In the genomic region with DNA sequence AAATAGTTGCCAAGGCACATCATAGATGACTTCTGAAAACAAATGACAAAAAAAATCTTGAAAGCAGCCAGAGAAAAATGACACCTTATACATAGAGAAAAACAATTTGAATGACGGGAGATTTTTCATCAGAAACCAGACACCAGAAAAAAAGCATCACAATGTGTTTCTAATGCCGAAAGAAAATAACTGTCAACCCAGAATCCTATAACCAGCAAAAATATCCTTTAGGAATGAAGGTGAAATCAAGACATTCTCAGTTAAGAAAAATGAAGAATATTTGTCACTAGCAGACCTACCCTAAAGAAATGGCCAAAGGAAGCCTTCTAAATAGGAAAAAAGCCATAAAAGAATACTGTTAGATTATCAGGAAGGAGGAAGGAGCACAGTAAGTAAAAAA, we compare ENCODE assay signal across 27 cellular contexts.
"Had no signal": no experiment of that assay in that cellular context is flagged by ENCODE, and none has a peak within 500 bp of the region (broad histone marks: within the 10 kb centered on the region; RNA-seq: fewer than 3 reads in every experiment).

No MANE protein-coding gene starts in this region.

- H3K27ac ChIP-seq: HL-60, KMS-11, SJSA1, SK-N-MC had no signal

- H3K27me3 ChIP-seq: SJSA1 had no signal

- H3K27me3 Mint-ChIP-seq: IgD-negative memory B cell had no signal

- H3K9ac ChIP-seq: KMS-11 had no signal

- FAIRE-seq: HTR-8/SVneo, K562 had no signal

- DNase-seq: Kasumi-1, MV-4-11, NCI-H1048, NCI-H1105, NCI-H1417 treated with DMSO at 0.1 percent for 48 hours, NCI-H146, NCI-H187, NCI-H2029, NCI-H2081 treated with DMSO at 0.1 percent for 48 hours, NCI-H2171, NCI-H226, NCI-H446, NCI-H510A, NCI-H524 treated with DMSO at 0.1 percent for 48 hours, NCI-H69, NCI-H774, Right ventricle myocardium superior, RPMI8226, SIG-M5, T-helper 1 cell had no signal

- ATAC-seq: K562 had no signal

- H3K27ac Mint-ChIP-seq: IgD-negative memory B cell had no signal

- H3K4me2 ChIP-seq: KMS-11 had no signal

- H3K4me1 ChIP-seq: SJSA1 had no signal

- H3K4me3 ChIP-seq: K562, SJSA1, SK-N-MC had no signal
